8 cellular contexts compared by ENCODE assay signal in genomic region chr7:66635322-66636252, GRCh38. TPM values are rescaled to one million over a fixed set of nuclear protein-coding genes. Genes with fewer than 3 reads are reported as not detected.
DNase-seq lines count a peak whose midpoint lies in the region; ATAC-seq and TF ChIP-seq lines count a peak whose summit lies in the region.
"Not testable (repeated sequence)": the region's sequence is repeated elsewhere in the genome, so short reads cannot be mapped to it uniquely, and the experiment has no call there.

No MANE protein-coding gene starts in this region.

- not testable (repeated sequence) for H3K27me3 Mint-ChIP-seq in activated naive CD8-positive, alpha-beta T cell treated with anti-CD3 and anti-CD28 coated beads, Interleukin-2, amount 50 U/mL, for 24 hours

- intact Hi-C loops in esophagus muscularis mucosa (cut with DNase I); left lung (cut with DNase I): not testable (repeated sequence)

- H3K27ac ChIP-seq in esophagus muscularis mucosa (replicated peaks in 1 of 4): peak overlapping the region; percentile 39 to 62 (median 48)
- H3K27ac ChIP-seq in left lung: peak overlapping the region in 1 of 2 donors; percentile 23

- peaks cover 0 to 26% (median 23%) of the 10 kb centered on the region in 4 donors for H3K4me1 ChIP-seq in esophagus muscularis mucosa
- peaks cover 0 to 19% of the 10 kb centered on the region in 2 donors for H3K4me1 ChIP-seq in left lung

- not testable (repeated sequence) for H3K4me3 ChIP-seq in MG63, esophagus muscularis mucosa, left lung

- not testable (repeated sequence) for TF ChIP-seq EP300 in esophagus muscularis mucosa (IDR thresholded peaks at IDR 0.05)

- H3K9me3 ChIP-seq in MG63, esophagus muscularis mucosa, left lung: not testable (repeated sequence)

- peaks cover 33% of the 10 kb centered on the region for H3K4me1 Mint-ChIP-seq in activated naive CD8-positive, alpha-beta T cell treated with anti-CD3 and anti-CD28 coated beads, Interleukin-2, amount 50 U/mL, for 24 hours
- peaks cover 54% of the 10 kb centered on the region for H3K4me1 Mint-ChIP-seq in stimulated activated effector memory CD8-positive, alpha-beta T cell treated with anti-CD3 and anti-CD28 coated beads, Interleukin-12 subunit alpha, Interleukin-12 subunit beta, amount 100 ng/mL, for 72 hours

- not testable (repeated sequence) for TF ChIP-seq CTCF in esophagus muscularis mucosa (IDR thresholded peaks at IDR 0.05); left lung (IDR thresholded peaks at IDR 0.05)

- H3K9me3 Mint-ChIP-seq in activated naive CD8-positive, alpha-beta T cell treated with anti-CD3 and anti-CD28 coated beads, Interleukin-2, amount 50 U/mL, for 24 hours; stimulated activated effector memory CD8-positive, alpha-beta T cell treated with anti-CD3 and anti-CD28 coated beads, Interleukin-12 subunit alpha, Interleukin-12 subunit beta, amount 100 ng/mL, for 72 hours: not testable (repeated sequence)

- WGBS in esophagus muscularis mucosa: 66% methylated on average over 8 of the region's 11 CpGs

- peaks cover 12% of the 10 kb centered on the region for H3K36me3 Mint-ChIP-seq in activated naive CD8-positive, alpha-beta T cell treated with anti-CD3 and anti-CD28 coated beads, Interleukin-2, amount 50 U/mL, for 24 hours (ENCODE audit: low read depth)
- peaks cover 71% of the 10 kb centered on the region for H3K36me3 Mint-ChIP-seq in stimulated activated effector memory CD8-positive, alpha-beta T cell treated with anti-CD3 and anti-CD28 coated beads, Interleukin-12 subunit alpha, Interleukin-12 subunit beta, amount 100 ng/mL, for 72 hours

- DNase-seq in CD1c-positive myeloid dendritic cell (ENCODE audit: extremely low spot score): peak; percentile 86
- peak; percentile 17 for DNase-seq in MG63
- peak; percentile 24 to 69 for DNase-seq in SW 1271 (lab: John Stamatoyannopoulos, UW)
- DNase-seq in activated naive CD8-positive, alpha-beta T cell treated with anti-CD3 and anti-CD28 coated beads, Interleukin-2, amount 50 U/mL, for 24 hours; esophagus muscularis mucosa (ENCODE audit: extremely low spot score); left lung: not testable (repeated sequence)
- peak in 1 of 2 donors; percentile 66 for DNase-seq in stimulated activated effector memory CD8-positive, alpha-beta T cell treated with anti-CD3 and anti-CD28 coated beads, Interleukin-12 subunit alpha, Interleukin-12 subunit beta, amount 100 ng/mL, for 72 hours (ENCODE audit: low spot score in 2 of 2)

- H3K4me3 Mint-ChIP-seq in activated naive CD8-positive, alpha-beta T cell treated with anti-CD3 and anti-CD28 coated beads, Interleukin-2, amount 50 U/mL, for 24 hours: not testable (repeated sequence)
- H3K4me3 Mint-ChIP-seq in stimulated activated effector memory CD8-positive, alpha-beta T cell treated with anti-CD3 and anti-CD28 coated beads, Interleukin-12 subunit alpha, Interleukin-12 subunit beta, amount 100 ng/mL, for 72 hours: peak overlapping the region; percentile 50

- not testable (repeated sequence) for TF ChIP-seq POLR2A in esophagus muscularis mucosa (IDR thresholded peaks at IDR 0.05; ENCODE audit: low read depth)

- not testable (repeated sequence) for H3K27me3 ChIP-seq in MG63, esophagus muscularis mucosa, left lung

- peak; percentile 46 for ATAC-seq in GM21619 (IDR thresholded peaks at IDR 0.05; ENCODE audit: unreplicated experiment)
- ATAC-seq in activated naive CD8-positive, alpha-beta T cell treated with anti-CD3 and anti-CD28 coated beads, Interleukin-2, amount 50 U/mL, for 24 hours: peak; percentile 95
- ATAC-seq in left lung: peak; percentile 75
- ATAC-seq in stimulated activated effector memory CD8-positive, alpha-beta T cell treated with anti-CD3 and anti-CD28 coated beads, Interleukin-12 subunit alpha, Interleukin-12 subunit beta, amount 100 ng/mL, for 72 hours: peak; percentile 95

- H3K27ac Mint-ChIP-seq in activated naive CD8-positive, alpha-beta T cell treated with anti-CD3 and anti-CD28 coated beads, Interleukin-2, amount 50 U/mL, for 24 hours: not testable (repeated sequence)
- peak overlapping the region; percentile 72 for H3K27ac Mint-ChIP-seq in stimulated activated effector memory CD8-positive, alpha-beta T cell treated with anti-CD3 and anti-CD28 coated beads, Interleukin-12 subunit alpha, Interleukin-12 subunit beta, amount 100 ng/mL, for 72 hours

- not testable (repeated sequence) for H3K36me3 ChIP-seq in MG63
- H3K36me3 ChIP-seq in esophagus muscularis mucosa (peaks cover 29 to 72% (median 46%) of the 10 kb centered on the region in 4 donors), left lung (peaks cover 0 to 62% of the 10 kb centered on the region in 2 donors)

RNA-seq across cellular contexts. Expression of gene KCTD7, which starts 6.9 kb away (rescaled TPM):
- 3.0 and 18.5 TPM in 2 replicates for total RNA-seq in MG63 (2014; rRNA removed; shearing (Covaris generic); ENCODE audit: low replicate concordance)
- total RNA-seq in esophagus muscularis mucosa (10 to 100 TPM in 3 of 4 donors, 1 to 10 TPM in 1; 9.4 to 22.5 (median 15.1) TPM), left lung (10 to 100 TPM; 10.4 to 12.4 TPM)
